Comparison of ENCODE assay signal across 8 cellular contexts in genomic region chr7:106176414-106177294, GRCh38.
DNase-seq lines count a peak whose midpoint lies in the region; ATAC-seq and TF ChIP-seq lines count a peak whose summit lies in the region.

No MANE protein-coding gene starts in this region.

- H3K4me3 Mint-ChIP-seq in memory B cell: no peak overlapping the region

- ATAC-seq in HG03064 (IDR thresholded peaks at IDR 0.05; ENCODE audit: low read depth, unreplicated experiment) (peak; percentile 62), memory B cell (ENCODE audit: low read depth) (peak; percentile 84), HG03039 (IDR thresholded peaks at IDR 0.05; ENCODE audit: unreplicated experiment) (no peak)

- no peak overlapping the region for H3K4me3 ChIP-seq in GM12865 (ENCODE audit: low read depth, low read length)

- peak; percentile 98 for TF ChIP-seq CTCF in GM12865 (IDR thresholded peaks at IDR 0.05; ENCODE audit: insufficient read depth, low read depth, low read length, missing control alignments)

- no peaks in the 10 kb centered on the region for H3K36me3 Mint-ChIP-seq in memory B cell

- H3K27me3 Mint-ChIP-seq in memory B cell: peaks cover 10% of the 10 kb centered on the region

- DNase-seq in GM12865 (ENCODE audit: low read depth) (peak; percentile 75), NCI-H446 treated with DMSO at 0.1 percent for 48 hours (lab: John Stamatoyannopoulos, UW) (peak; percentile 49), ecto neural progenitor cell (ENCODE audit: low spot score) (peak; percentile 91), memory B cell (ENCODE audit: low spot score in 2 of 2) (peak; percentile 57 to 73)
- peak; percentile 78 to 83 for DNase-seq in activated CD4-positive, alpha-beta T cell treated with anti-CD3 and anti-CD28 coated beads, Interleukin-2, amount 50 U/mL, for 48 hours
- DNase-seq in stimulated activated CD8-positive, alpha-beta memory T cell treated with anti-CD3 and anti-CD28 coated beads, Interleukin-12 subunit alpha, Interleukin-12 subunit beta, amount 100 ng/mL, for 4 hours (ENCODE audit: low read depth): peak; percentile 44

- no peak overlapping the region for H3K27ac Mint-ChIP-seq in memory B cell

- peaks cover 12% of the 10 kb centered on the region for H3K4me1 Mint-ChIP-seq in memory B cell

- no peaks in the 10 kb centered on the region for H3K9me3 Mint-ChIP-seq in memory B cell
